ENCODE assay signal across 8 cellular contexts in genomic region chr4:48127231-48127881, GRCh38. TPM values are rescaled to one million over a fixed set of nuclear protein-coding genes. Genes with fewer than 3 reads are reported as not detected.
DNase-seq lines count a peak whose midpoint lies in the region; ATAC-seq and TF ChIP-seq lines count a peak whose summit lies in the region.

No MANE protein-coding gene starts in this region.

- peak overlapping the region in 2 of 3 experiments; percentile 5 to 20 for H3K27ac Mint-ChIP-seq in nephron

- no peak for TF ChIP-seq CTCF in brain microvascular endothelial cell (IDR thresholded peaks at IDR 0.05; ENCODE audit: low read depth, low read length, missing control alignments)
- TF ChIP-seq CTCF in nephron (IDR thresholded peaks at IDR 0.05; ENCODE audit: unreplicated experiment in 3 of 3): no peak

- H3K9me3 ChIP-seq in MG63: no peaks in the 10 kb centered on the region

- in situ Hi-C loops in brain microvascular endothelial cell (cut with HindIII; ENCODE audit: low pct_ligation_motif_present, low sequenced_read_pairs): no loop called here

- no peak overlapping the region for H3K27ac ChIP-seq in brain microvascular endothelial cell

- H3K36me3 ChIP-seq in brain microvascular endothelial cell (replicated peaks) (no peaks in the 10 kb centered on the region), MG63 (no peaks in the 10 kb centered on the region)

- H3K4me3 Mint-ChIP-seq in nephron: no peak overlapping the region

- no peak for ATAC-seq in GM21825 (IDR thresholded peaks at IDR 0.05; ENCODE audit: unreplicated experiment)

- peaks cover 17% of the 10 kb centered on the region for H3K4me1 Mint-ChIP-seq in nephron

- H3K27me3 Mint-ChIP-seq in nephron (ENCODE audit: low read depth): peaks cover 3% of the 10 kb centered on the region

- H3K27me3 ChIP-seq in brain microvascular endothelial cell (replicated peaks) (no peaks in the 10 kb centered on the region), MG63 (no peaks in the 10 kb centered on the region)

- no peaks in the 10 kb centered on the region for H3K36me3 Mint-ChIP-seq in nephron (ENCODE audit: low read depth)

- peak overlapping the region; percentile 37 for H3K4me3 ChIP-seq in brain microvascular endothelial cell (ENCODE audit: low read depth, low read length)
- H3K4me3 ChIP-seq in MG63: no peak overlapping the region

- peak; percentile 10 for DNase-seq in DMS79 treated with DMSO at 0.1 percent for 48 hours (lab: John Stamatoyannopoulos, UW)
- peak; percentile 82 for DNase-seq in NCI-H187 treated with DMSO at 0.1 percent for 48 hours (lab: John Stamatoyannopoulos, UW)
- DNase-seq in brain microvascular endothelial cell: no peak
- no peak for DNase-seq in ecto neural progenitor cell (ENCODE audit: low spot score)
- no peak for DNase-seq in MG63
- DNase-seq in NCI-H526 treated with DMSO at 0.1 percent for 48 hours (lab: John Stamatoyannopoulos, UW): no peak

- H3K9me3 Mint-ChIP-seq in nephron: no peaks in the 10 kb centered on the region

RNA-seq across cellular contexts. Expression of gene TXK, which starts 6.7 kb away (rescaled TPM):
- total RNA-seq in MG63 (2014; rRNA removed; shearing (Covaris generic); ENCODE audit: low replicate concordance): not detected in 2 replicates

Comparison
In these comparisons a context has a peak if more than half of its experiments do, and no peak if none do; other contexts are left out.
1. DNase-seq: peak in DMS79 treated with DMSO at 0.1 percent for 48 hours (single experiment) and NCI-H187 treated with DMSO at 0.1 percent for 48 hours (single experiment); none in brain microvascular endothelial cell (single experiment), ecto neural progenitor cell (single experiment), MG63 (single experiment) and NCI-H526 treated with DMSO at 0.1 percent for 48 hours (single experiment).